8 cellular contexts compared by ENCODE assay signal in the genomic region with DNA sequence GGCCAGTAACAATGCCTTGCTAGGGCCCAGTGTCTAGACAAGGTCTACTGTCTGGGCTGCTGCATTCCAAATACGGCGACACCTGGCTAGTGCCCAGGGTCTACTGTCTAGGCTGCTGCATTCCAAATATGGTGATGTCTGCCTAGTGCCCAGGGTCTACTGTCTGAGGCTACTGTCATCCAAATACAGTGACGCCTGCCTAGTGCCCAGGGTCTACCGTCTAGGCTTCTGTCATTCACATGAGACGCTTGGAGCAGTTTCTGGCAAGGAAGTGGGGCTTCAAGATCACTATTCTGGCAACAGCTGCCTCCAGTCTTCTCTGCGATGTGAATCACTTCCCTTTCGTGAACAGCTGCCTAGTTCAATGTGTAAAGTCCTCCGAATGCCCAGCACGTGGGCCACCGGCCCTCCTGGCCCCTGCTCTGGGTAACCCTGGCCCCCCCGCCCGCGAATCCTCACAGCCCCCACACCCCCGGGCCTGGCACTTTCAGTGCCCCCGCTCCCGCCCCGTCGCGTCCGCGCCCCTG. TPM values are rescaled to one million over a fixed set of nuclear protein-coding genes. Genes with fewer than 3 reads are reported as not detected.
DNase-seq lines count a peak whose midpoint lies in the region; ATAC-seq and TF ChIP-seq lines count a peak whose summit lies in the region.

No MANE protein-coding gene starts in this region.

- 10% methylated on average over 14 of the region's 21 CpGs for WGBS in mesenchymal stem cell
- 1% methylated on average over 21 of the region's 21 CpGs for WGBS in urinary bladder

- H3K23ac ChIP-seq in mesenchymal stem cell (ENCODE audit: low read length in 2 of 2), result peak overlapping the region in 1 of 2 experiments; percentile 46

- H3K27me3 Mint-ChIP-seq in CD14-positive monocyte (ENCODE audit: low read depth in 3 of 3), result no peaks in the 10 kb centered on the region

- H3K4me1 Mint-ChIP-seq in CD14-positive monocyte, result peaks cover 22% of the 10 kb centered on the region

- H4K91ac ChIP-seq in mesenchymal stem cell (ENCODE audit: low read length), result peak overlapping the region; percentile 47

- H2BK12ac ChIP-seq in mesenchymal stem cell (ENCODE audit: low read length in 2 of 2), result peak overlapping the region in 1 of 2 experiments; percentile 29

- peak overlapping the region; percentile 71 for H3K4me2 ChIP-seq in mesenchymal stem cell (ENCODE audit: low read length, poor library complexity, severe bottlenecking)

- H3K27ac ChIP-seq in duodenal mucosa (ENCODE audit: low read depth, low read length), result peak overlapping the region; percentile 52
- no peak overlapping the region for H3K27ac ChIP-seq in mesenchymal stem cell (ENCODE audit: low read length, poor library complexity, severe bottlenecking)
- H3K27ac ChIP-seq in urinary bladder (ENCODE audit: low read depth), result peak overlapping the region; percentile 66

- H2AK5ac ChIP-seq in mesenchymal stem cell (ENCODE audit: low read length, severe bottlenecking), result no peak overlapping the region

- no peak overlapping the region for H2BK120ac ChIP-seq in mesenchymal stem cell (ENCODE audit: low read depth, low read length)

- H3K36me3 ChIP-seq in duodenal mucosa (ENCODE audit: control insufficient read depth in 1 of 2, insufficient read depth in 2 of 2, low read length in 2 of 2) (no peaks in the 10 kb centered on the region), mesenchymal stem cell (ENCODE audit: control insufficient read depth in 1 of 2, insufficient read depth in 2 of 2, low read depth in 1 of 2, low read length in 2 of 2) (peaks cover 0 to 7% of the 10 kb centered on the region in 2 experiments), urinary bladder (ENCODE audit: insufficient read depth) (no peaks in the 10 kb centered on the region)

- H3K4me1 ChIP-seq in duodenal mucosa (ENCODE audit: control insufficient read depth in 1 of 2, insufficient read depth in 2 of 2, low read length in 2 of 2) (peaks cover 9 to 15% of the 10 kb centered on the region in 2 donors), mesenchymal stem cell (ENCODE audit: control insufficient read depth, insufficient read depth, low read depth, low read length) (peaks cover 11% of the 10 kb centered on the region), urinary bladder (ENCODE audit: insufficient read depth) (peaks cover 2% of the 10 kb centered on the region)

- peak overlapping the region; percentile 95 to 98 for H3K4me3 Mint-ChIP-seq in CD14-positive monocyte

- peak overlapping the region; percentile 63 to 94 for H3K18ac ChIP-seq in mesenchymal stem cell (ENCODE audit: low read depth in 1 of 2, low read length in 2 of 2)

- peak overlapping the region; percentile 60 to 79 for H3K14ac ChIP-seq in mesenchymal stem cell (ENCODE audit: low read length in 2 of 2)

- ATAC-seq in GM18907 (IDR thresholded peaks at IDR 0.05; ENCODE audit: unreplicated experiment), result peak; percentile 63
- ATAC-seq in HG03108 (IDR thresholded peaks at IDR 0.05; ENCODE audit: unreplicated experiment), result peak; percentile 43

- H3K4me3 ChIP-seq in duodenal mucosa (ENCODE audit: low read depth in 1 of 2, low read length in 2 of 2) (peak overlapping the region; percentile 78 to 91), mesenchymal stem cell (ENCODE audit: insufficient read depth in 1 of 2, low read depth in 1 of 2, low read length in 2 of 2) (peak overlapping the region; percentile 77 to 83), urinary bladder (ENCODE audit: low read depth, low read length) (peak overlapping the region; percentile 86)

- no peak overlapping the region for H2BK5ac ChIP-seq in mesenchymal stem cell (ENCODE audit: low read depth, low read length, poor library complexity, severe bottlenecking)

- H3K27me3 ChIP-seq in duodenal mucosa (ENCODE audit: control insufficient read depth in 1 of 2, insufficient read depth in 2 of 2, low read length in 2 of 2), result no peaks in the 10 kb centered on the region
- no peaks in the 10 kb centered on the region for H3K27me3 ChIP-seq in mesenchymal stem cell (ENCODE audit: control insufficient read depth in 1 of 2, insufficient read depth in 1 of 2, low read length in 2 of 2)

- peak overlapping the region; percentile 90 to 98 (median 95) for H3K27ac Mint-ChIP-seq in CD14-positive monocyte

- TF ChIP-seq CTCF in CD14-positive monocyte (IDR thresholded peaks at IDR 0.05), result no peak

- H3K9ac ChIP-seq in duodenal mucosa (ENCODE audit: low read depth in 1 of 2, low read length in 2 of 2) (peak overlapping the region; percentile 75 to 77), mesenchymal stem cell (ENCODE audit: low read length) (peak overlapping the region; percentile 84)

- peak overlapping the region; percentile 29 to 46 for H3K4ac ChIP-seq in mesenchymal stem cell (ENCODE audit: low read depth in 1 of 2, low read length in 2 of 2)

- peaks cover 4 to 6% of the 10 kb centered on the region in 2 donors for H3K36me3 Mint-ChIP-seq in CD14-positive monocyte

- peaks cover 0 to 1% (median 0%) of the 10 kb centered on the region in 7 donors for H3K9me3 Mint-ChIP-seq in CD14-positive monocyte

- no peak overlapping the region for H2BK15ac ChIP-seq in mesenchymal stem cell (ENCODE audit: low read depth, poor library complexity, severe bottlenecking)

- H3K9me3 ChIP-seq in duodenal mucosa (ENCODE audit: control insufficient read depth in 1 of 2, low read length in 2 of 2) (no peaks in the 10 kb centered on the region), mesenchymal stem cell (ENCODE audit: control insufficient read depth, low read length) (no peaks in the 10 kb centered on the region)

- H4K8ac ChIP-seq in mesenchymal stem cell (ENCODE audit: low read length), result peak overlapping the region; percentile 79

- peak; percentile 56 for DNase-seq in CD14-positive monocyte (ENCODE audit: low spot score)
- DNase-seq in RPMI7951 (ENCODE audit: low read depth), result peak; percentile 29
- DNase-seq in mesenchymal stem cell, result peak; percentile 46
- DNase-seq in effector CD4-positive, alpha-beta T cell, result no peak

- H2AFZ ChIP-seq in mesenchymal stem cell (ENCODE audit: low read depth, low read length), result peak overlapping the region; percentile 66

- peaks cover 31% of the 10 kb centered on the region for H3K79me1 ChIP-seq in mesenchymal stem cell (replicated peaks; ENCODE audit: low read length, poor library complexity, severe bottlenecking)

- intact Hi-C loops in CD14-positive monocyte (cut with micrococcal nuclease), result loop anchor here in 1 of 2 donors (1.0 to 10.0 kb wide), 2 partner anchors 13 to 273 kb away; partner anchors contain the start of gene ABLIM2

RNA-seq across cellular contexts. Expression of gene ACOX3, which starts 12.7 kb away (rescaled TPM):
- polyA plus RNA-seq in CD14-positive monocyte (10 to 100 TPM; 13.3 to 16.8 TPM), urinary bladder (17.4 TPM)
- 10.7 and 12.6 TPM in 2 replicates for total RNA-seq in RPMI7951 (2014; rRNA removed; shearing (Covaris generic))
- 10.4 TPM for polyA plus RNA-seq in mesenchymal stem cell (2013, experiment 1 of 2)
- 12.2 TPM for polyA plus RNA-seq in mesenchymal stem cell (2013, experiment 2 of 2)
- 36.6 TPM for total RNA-seq in urinary bladder

RNA-seq across cellular contexts. Expression of gene TRMT44, which starts 12.8 kb away (rescaled TPM):
- polyA plus RNA-seq in CD14-positive monocyte, result 1 to 10 TPM; 4.9 to 6.6 TPM
- total RNA-seq in RPMI7951 (2014; rRNA removed; shearing (Covaris generic)), result 7.8 and 9.6 TPM in 2 replicates
- polyA plus RNA-seq in mesenchymal stem cell (2013, experiment 1 of 2), result 3.7 TPM
- polyA plus RNA-seq in mesenchymal stem cell (2013, experiment 2 of 2), result 3.6 TPM
- total RNA-seq in urinary bladder, result 17.5 TPM
- 10.4 TPM for polyA plus RNA-seq in urinary bladder
